Comparison of ENCODE assay signal across 8 cellular contexts in genomic region chr5:98905857-98906688, GRCh38. TPM values are rescaled to one million over a fixed set of nuclear protein-coding genes. Genes with fewer than 3 reads are reported as not detected.
DNase-seq lines count a peak whose midpoint lies in the region; ATAC-seq and TF ChIP-seq lines count a peak whose summit lies in the region.

No MANE protein-coding gene starts in this region.

- peaks cover 0 to 37% (median under 1%) of the 10 kb centered on the region in 3 donors for H3K36me3 ChIP-seq in esophagus squamous epithelium

- H3K27ac ChIP-seq in RWPE1 (no peak overlapping the region), esophagus squamous epithelium (no peak overlapping the region)

- POLR2A ChIA-PET in GM10248 (lab: Yijun Ruan, JAX) = no interaction called here
- POLR2A ChIA-PET in RWPE1 (lab: Yijun Ruan, JAX; ENCODE audit: low non-redundant PET) = no interaction called here

- peaks cover 0 to 23% (median 0%) of the 10 kb centered on the region in 3 donors for H3K4me1 ChIP-seq in esophagus squamous epithelium

- no peaks in the 10 kb centered on the region for H3K9me3 ChIP-seq in esophagus squamous epithelium

- WGBS in esophagus squamous epithelium, 2 donors = 52 to 62% methylated on average over 3 of the region's 3 CpGs

- H3K4me3 ChIP-seq in esophagus squamous epithelium = no peak overlapping the region

- peak; percentile 66 for TF ChIP-seq CTCF in GM10248 (IDR thresholded peaks at IDR 0.05; ENCODE audit: control extremely low read depth, extremely low read depth, low read depth, missing control alignments)
- peak; percentile 85 for TF ChIP-seq CTCF in RWPE1 (conservative IDR thresholded peaks at IDR 0.05; ENCODE audit: low read depth)
- peak; percentile 60 to 87 (median 76) for TF ChIP-seq CTCF in esophagus squamous epithelium (IDR thresholded peaks at IDR 0.05)

- in situ Hi-C loops in ACHN (cut with HindIII; ENCODE audit: low pct_ligation_motif_present, low pct_unique_long_range_greater_than_20kb, low sequenced_read_pairs) = no loop called here

- CTCF ChIA-PET in GM10248 (lab: Yijun Ruan, JAX) (interaction anchor here (1.0 to 9.3 kb wide), 9 partner anchors 15 to 155 kb away, joined by 3 to 64 read pairs (median 7); no protein-coding TSS in a partner anchor), RWPE1 (lab: Yijun Ruan, JAX) (interaction anchor here (2.1 kb wide), 1 partner anchor 154 kb away, joined by 13 read pairs; no protein-coding TSS in a partner anchor)

- DNase-seq in ACHN (peak; percentile 57), GM10248 (ENCODE audit: extremely low spot score) (peak; percentile 19), RWPE1 (ENCODE audit: low spot score) (peak; percentile 27), esophagus squamous epithelium (lab: John Stamatoyannopoulos, UW) (no peak), pons (ENCODE audit: low spot score) (peak; percentile 74)

- ATAC-seq in HG03342 (IDR thresholded peaks at IDR 0.05; ENCODE audit: unreplicated experiment) (peak; percentile 63), HG03571 (IDR thresholded peaks at IDR 0.05; ENCODE audit: unreplicated experiment) (no peak), GM21423 (IDR thresholded peaks at IDR 0.05; ENCODE audit: unreplicated experiment) (no peak)

- TF ChIP-seq POLR2A in esophagus squamous epithelium (IDR thresholded peaks at IDR 0.05) = no peak

- intact Hi-C loops in esophagus squamous epithelium (cut with DNase I) = loop anchor here (5.0 kb wide), 2 partner anchors 126 to 156 kb away; no protein-coding TSS in a partner anchor

- H3K27me3 ChIP-seq in esophagus squamous epithelium = no peaks in the 10 kb centered on the region

RNA-seq across cellular contexts. Expression of gene CHD1, which starts 22.7 kb away (rescaled TPM):
- total RNA-seq in esophagus squamous epithelium = 10 to 100 TPM; 27.3 to 48.5 (median 41.4) TPM
